10 cellular contexts compared by ENCODE assay signal in the genomic region with DNA sequence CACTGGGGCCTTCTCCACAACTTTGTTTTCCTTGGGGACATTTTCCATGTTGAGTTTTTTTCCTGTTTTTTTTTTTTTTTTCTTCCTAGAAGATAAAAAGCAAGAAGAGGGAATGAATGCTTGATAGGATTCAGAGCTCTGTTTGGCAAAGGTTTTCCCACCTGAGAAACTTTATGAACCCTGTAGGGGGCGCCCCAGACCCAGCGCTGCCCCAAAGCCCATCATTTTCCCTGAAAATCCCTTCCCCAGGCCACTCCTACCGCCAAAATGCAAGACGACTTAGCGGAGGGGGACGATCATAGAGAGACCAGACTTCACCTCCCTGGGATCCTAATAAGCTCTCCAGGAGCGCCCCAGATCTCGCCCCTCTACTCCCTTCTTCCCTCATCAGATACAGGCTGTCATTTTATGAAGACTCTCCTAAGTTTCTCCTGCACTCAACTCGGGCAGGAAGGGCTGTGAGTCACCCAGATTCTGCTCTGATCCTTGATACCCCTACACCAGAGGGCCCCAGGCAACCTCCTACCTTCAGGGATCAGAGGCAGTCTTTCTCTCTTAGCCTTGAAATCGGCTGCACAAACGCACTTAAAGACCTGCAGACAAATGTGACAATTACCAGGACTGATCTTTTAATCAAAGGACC. TPM values are rescaled to one million over a fixed set of nuclear protein-coding genes. Genes with fewer than 3 reads are reported as not detected.
DNase-seq lines count a peak whose midpoint lies in the region; ATAC-seq and TF ChIP-seq lines count a peak whose summit lies in the region.
"Had no signal": no experiment of that assay in that cellular context is flagged by ENCODE, and none has a peak within 500 bp of the region (broad histone marks: within the 10 kb centered on the region; RNA-seq: fewer than 3 reads in every experiment).

No MANE protein-coding gene starts in this region.

- peak overlapping the region; percentile 94 for H3K4me3 Mint-ChIP-seq in T-helper 2 cell treated with Interferon-gamma antibody and Interleukin-4, amounts not matched to agents 5 μg/mL and 100 μg/mL, for 36 hours
- H3K4me3 Mint-ChIP-seq: dendritic cell treated with granulocyte-macrophage colony-stimulating factor and Interleukin-4, amounts not matched to agents 40 ng/mL and 50 ng/mL, for 4 days had no signal

- no peaks in the 10 kb centered on the region for H3K36me3 ChIP-seq in upper lobe of left lung

- DNase-seq in stimulated activated CD4-positive, alpha-beta T cell treated with anti-CD3 and anti-CD28 coated beads, Interleukin-15, amount 100 ng/mL, for 24 hours, result peak; percentile 13
- no peak for DNase-seq in stimulated activated CD4-positive, alpha-beta T cell treated with anti-CD3 and anti-CD28 coated beads, Interleukin-1b, Interleukin-23, amount 100 ng/mL, for 48 hours
- DNase-seq in T-helper 2 cell treated with Interferon-gamma antibody and Interleukin-4, amounts not matched to agents 5 μg/mL and 100 μg/mL, for 36 hours (ENCODE audit: low spot score), result peak; percentile 3
- no peak for DNase-seq in upper lobe of left lung
- DNase-seq in activated gamma-delta T cell treated with Interleukin-2 at 50 U/mL for 16 hours, result no peak

- no peak overlapping the region for H3K27ac ChIP-seq in upper lobe of left lung

- peak in 4 of 6 experiments; percentile 6 to 26 (median 14) for TF ChIP-seq CTCF in upper lobe of left lung (IDR thresholded peaks at IDR 0.05)

- TF ChIP-seq EP300 in upper lobe of left lung (IDR thresholded peaks at IDR 0.05), result no peak

- H3K27me3 ChIP-seq in upper lobe of left lung, result peaks cover 0 to 5% (median 0%) of the 10 kb centered on the region in 4 donors

- H3K27me3 Mint-ChIP-seq in T-helper 2 cell treated with Interferon-gamma antibody and Interleukin-4, amounts not matched to agents 5 μg/mL and 100 μg/mL, for 36 hours (ENCODE audit: low read depth), result peaks cover 2% of the 10 kb centered on the region

- WGBS in upper lobe of left lung, 2 donors, result 5 to 16% methylated on average over 11 of the region's 11 CpGs

- peaks cover 0 to 4% (median 0%) of the 10 kb centered on the region in 4 donors for H3K4me1 ChIP-seq in upper lobe of left lung

- TF ChIP-seq POLR2A in upper lobe of left lung (IDR thresholded peaks at IDR 0.05), result no peak

- H3K4me3 ChIP-seq in iPS-18c (ENCODE audit: insufficient read depth, low read depth, low read length) (peak overlapping the region; percentile 58; the same call in 1 of the 2 replicates), upper lobe of left lung (peak overlapping the region in 2 of 4 donors; percentile 47 to 53)

- H3K36me3 Mint-ChIP-seq in T-helper 2 cell treated with Interferon-gamma antibody and Interleukin-4, amounts not matched to agents 5 μg/mL and 100 μg/mL, for 36 hours (ENCODE audit: low read depth), result no peaks in the 10 kb centered on the region

- no peaks in the 10 kb centered on the region for H3K9me3 ChIP-seq in iPS-18c (ENCODE audit: control insufficient read depth, insufficient read depth, low read length)
- no peaks in the 10 kb centered on the region for H3K9me3 ChIP-seq in upper lobe of left lung

- no peak overlapping the region for H3K27ac Mint-ChIP-seq in T-helper 2 cell treated with Interferon-gamma antibody and Interleukin-4, amounts not matched to agents 5 μg/mL and 100 μg/mL, for 36 hours
- H3K27ac Mint-ChIP-seq: dendritic cell treated with granulocyte-macrophage colony-stimulating factor and Interleukin-4, amounts not matched to agents 40 ng/mL and 50 ng/mL, for 4 days had no signal

- no peaks in the 10 kb centered on the region for H3K9me3 Mint-ChIP-seq in T-helper 2 cell treated with Interferon-gamma antibody and Interleukin-4, amounts not matched to agents 5 μg/mL and 100 μg/mL, for 36 hours
- H3K9me3 Mint-ChIP-seq: dendritic cell treated with granulocyte-macrophage colony-stimulating factor and Interleukin-4, amounts not matched to agents 40 ng/mL and 50 ng/mL, for 4 days had no signal

- H3K4me1 Mint-ChIP-seq in T-helper 2 cell treated with Interferon-gamma antibody and Interleukin-4, amounts not matched to agents 5 μg/mL and 100 μg/mL, for 36 hours (ENCODE audit: low read depth), result peaks cover 9% of the 10 kb centered on the region

- ATAC-seq in upper lobe of left lung (ENCODE audit: low FRiP score in 2 of 2) (no peak), HG03139 (IDR thresholded peaks at IDR 0.05; ENCODE audit: unreplicated experiment) (no peak), HG03439 (IDR thresholded peaks at IDR 0.05; ENCODE audit: unreplicated experiment) (no peak)

RNA-seq across cellular contexts. Expression of a gene that starts 1.4 kb away (rescaled TPM):
- total RNA-seq in upper lobe of left lung, result 1 to 10 TPM; 2.1 to 7.1 (median 5.3) TPM

RNA-seq across cellular contexts. Expression of a gene that starts 12.1 kb away (rescaled TPM):
- total RNA-seq in upper lobe of left lung, result not detected
- total RNA-seq: RPMI7951 had no signal

RNA-seq across cellular contexts. Expression of a gene that starts 28.9 kb away (rescaled TPM):
- 1 to 10 TPM in 5 of 6 donors, not detected in 1; 1.4 to 7.7 (median 3.2) TPM for total RNA-seq in upper lobe of left lung
- total RNA-seq: RPMI7951 had no signal

Comparison
In these comparisons a context has a peak if more than half of its experiments do, and no peak if none do; other contexts are left out.
1. DNase-seq: peak in stimulated activated CD4-positive, alpha-beta T cell treated with anti-CD3 and anti-CD28 coated beads, Interleukin-15, amount 100 ng/mL, for 24 hours (single experiment) and T-helper 2 cell treated with Interferon-gamma antibody and Interleukin-4, amounts not matched to agents 5 μg/mL and 100 μg/mL, for 36 hours (single experiment); none in stimulated activated CD4-positive, alpha-beta T cell treated with anti-CD3 and anti-CD28 coated beads, Interleukin-1b, Interleukin-23, amount 100 ng/mL, for 48 hours (single experiment), upper lobe of left lung (0 of 2) and activated gamma-delta T cell treated with Interleukin-2 at 50 U/mL for 16 hours (single experiment).